ENCODE assay signal across 23 cellular contexts in genomic region chr6:74596586-74596985, GRCh38.
"Had no signal": no experiment of that assay in that cellular context is flagged by ENCODE, and none has a peak within 500 bp of the region (broad histone marks: within the 10 kb centered on the region; RNA-seq: fewer than 3 reads in every experiment).

No MANE protein-coding gene starts in this region.

- H3K36me3 Mint-ChIP-seq: brain had no signal

- H3K9me3 Mint-ChIP-seq: dendritic cell treated with granulocyte-macrophage colony-stimulating factor and Interleukin-4, amounts not matched to agents 40 ng/mL and 50 ng/mL, for 4 days; T-helper 1 cell treated with Interleukin-12 subunit alpha and Interleukin-12 subunit beta and Interleukin-4 antibody, amounts not matched to agents 30 μg/mL and 1 μg/mL, for 36 hours had no signal

- DNase-seq: activated CD4-positive, alpha-beta T cell treated with anti-CD3 and anti-CD28 coated beads for 4 hours; activated CD4-positive, alpha-beta T cell treated with anti-CD3 and anti-CD28 coated beads, Interleukin-2, amount 50 U/mL, for 48 hours; activated CD4-positive, CD25-positive, alpha-beta regulatory T cell; activated CD8-positive, alpha-beta memory T cell treated with anti-CD3 and anti-CD28 coated beads, Interleukin-2, amount 50 U/mL, for 48 hours; activated naive CD4-positive, alpha-beta T cell treated with Interleukin-2 at 50 U/mL for 16 hours; activated T-cell treated with anti-CD3 and anti-CD28 coated beads, Interleukin-2, amount 50 U/mL, for 4 hours; amygdala; effector CD8-positive, alpha-beta T cell; glutamatergic neuron; hypothalamus; right cardiac atrium; stimulated activated CD4-positive, alpha-beta T cell treated with anti-CD3 and anti-CD28 coated beads, Interleukin-1b, Interleukin-23, amount 100 ng/mL, for 48 hours; substantia nigra; T1000; thyroid gland had no signal

- H3K9me3 ChIP-seq: neutrophil, thyroid gland had no signal

- H2AFZ ChIP-seq: parathyroid adenoma had no signal

- H3K4me3 Mint-ChIP-seq: activated T-cell treated with anti-CD3 and anti-CD28 coated beads, Interleukin-2, amount 50 U/mL, for 4 hours; brain; dendritic cell treated with granulocyte-macrophage colony-stimulating factor and Interleukin-4, amounts not matched to agents 40 ng/mL and 50 ng/mL, for 4 days; nephron; stimulated activated naive CD8-positive, alpha-beta T cell treated with anti-CD3 and anti-CD28 coated beads, Interleukin-15, Interleukin-2, amounts not matched to agents 100 ng/mL and 50 ng/mL, for 24 hours; T-helper 1 cell treated with Interleukin-12 subunit alpha and Interleukin-12 subunit beta and Interleukin-4 antibody, amounts not matched to agents 30 μg/mL and 1 μg/mL, for 36 hours had no signal

- ATAC-seq: activated T-cell treated with anti-CD3 and anti-CD28 coated beads, Interleukin-2, amount 50 U/mL, for 4 hours; right cardiac atrium had no signal

- H3K27ac ChIP-seq: neutrophil, parathyroid adenoma, thyroid gland had no signal

- H3K27me3 Mint-ChIP-seq: dendritic cell treated with granulocyte-macrophage colony-stimulating factor and Interleukin-4, amounts not matched to agents 40 ng/mL and 50 ng/mL, for 4 days; stimulated activated naive CD8-positive, alpha-beta T cell treated with anti-CD3 and anti-CD28 coated beads, Interleukin-15, Interleukin-2, amounts not matched to agents 100 ng/mL and 50 ng/mL, for 24 hours had no signal

- H3K27ac Mint-ChIP-seq: brain; dendritic cell treated with granulocyte-macrophage colony-stimulating factor and Interleukin-4, amounts not matched to agents 40 ng/mL and 50 ng/mL, for 4 days; nephron; stimulated activated naive CD8-positive, alpha-beta T cell treated with anti-CD3 and anti-CD28 coated beads, Interleukin-15, Interleukin-2, amounts not matched to agents 100 ng/mL and 50 ng/mL, for 24 hours; T-helper 1 cell treated with Interleukin-12 subunit alpha and Interleukin-12 subunit beta and Interleukin-4 antibody, amounts not matched to agents 30 μg/mL and 1 μg/mL, for 36 hours had no signal

- H3K4me1 ChIP-seq: parathyroid adenoma, thyroid gland had no signal

- H3K36me3 ChIP-seq: neutrophil, thyroid gland had no signal

- H3K27me3 ChIP-seq: neutrophil, thyroid gland had no signal

- H3K4me1 Mint-ChIP-seq: brain, nephron had no signal

- H3K79me2 ChIP-seq: parathyroid adenoma had no signal

- H3K4me3 ChIP-seq: skin epidermis, thyroid gland had no signal
